ENCODE assay signal across 2 cellular contexts in the genomic region with DNA sequence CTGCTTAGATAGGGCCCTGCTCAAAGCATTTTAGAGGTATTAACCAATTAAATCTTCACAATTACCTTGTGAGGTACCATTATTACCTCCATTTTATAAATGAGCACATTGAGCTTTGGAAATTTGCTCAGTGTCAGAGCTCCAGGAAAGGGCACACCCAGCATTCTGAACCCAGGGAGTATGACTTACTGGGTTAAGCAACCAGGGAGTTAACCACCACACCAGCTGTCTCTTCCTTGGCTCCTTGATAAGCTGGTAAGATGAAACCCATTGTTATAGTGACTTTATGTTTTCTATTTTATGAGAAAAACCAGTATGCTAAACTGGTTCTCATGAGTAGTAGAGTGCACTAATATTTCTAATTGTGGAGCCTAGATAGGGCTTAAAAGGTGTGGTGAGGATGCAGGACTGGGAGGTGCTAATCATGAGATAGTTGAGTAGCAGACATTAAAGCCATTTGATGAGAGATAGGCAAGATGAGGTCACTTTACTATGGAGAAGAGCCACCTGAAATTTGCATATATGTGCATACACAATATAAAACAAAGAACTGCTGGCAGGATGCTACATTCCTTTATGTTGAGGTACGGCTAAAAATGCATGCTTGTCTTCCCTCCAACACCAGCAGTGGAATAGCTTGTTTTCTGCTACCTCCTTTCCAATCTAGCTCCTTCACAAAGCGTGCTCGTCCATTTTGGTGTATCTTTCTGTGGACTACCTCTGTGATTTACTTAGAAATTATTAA.
TF ChIP-seq lines count a peak whose summit lies in the region.

No MANE protein-coding gene starts in this region.

TF ChIP-seq in GM23338, 12 proteins besides CTCF, POLR2A, EP300 and RAD21:
- TF ChIP-seq NANOG (IDR thresholded peaks at IDR 0.05; ENCODE audit: borderline replicate concordance) (no peak), POLR2AphosphoS5 (IDR thresholded peaks at IDR 0.05; ENCODE audit: low read depth) (no peak), ZNF331 (CRISPR knock-in tag; IDR thresholded peaks at IDR 0.05; ENCODE audit: low read depth) (no peak), EZH2phosphoT487 (IDR thresholded peaks at IDR 0.05; ENCODE audit: unreplicated experiment) (no peak), EZH2 (IDR thresholded peaks at IDR 0.05; ENCODE audit: low read depth, unreplicated experiment) (no peak), STAT1 (IDR thresholded peaks at IDR 0.05; ENCODE audit: unreplicated experiment) (no peak), CREB1 (CRISPR knock-in tag; IDR thresholded peaks at IDR 0.05; ENCODE audit: low read depth) (peak; percentile 34; the same call in 1 of the 2 replicates)
- TF ChIP-seq, protein P1, sequence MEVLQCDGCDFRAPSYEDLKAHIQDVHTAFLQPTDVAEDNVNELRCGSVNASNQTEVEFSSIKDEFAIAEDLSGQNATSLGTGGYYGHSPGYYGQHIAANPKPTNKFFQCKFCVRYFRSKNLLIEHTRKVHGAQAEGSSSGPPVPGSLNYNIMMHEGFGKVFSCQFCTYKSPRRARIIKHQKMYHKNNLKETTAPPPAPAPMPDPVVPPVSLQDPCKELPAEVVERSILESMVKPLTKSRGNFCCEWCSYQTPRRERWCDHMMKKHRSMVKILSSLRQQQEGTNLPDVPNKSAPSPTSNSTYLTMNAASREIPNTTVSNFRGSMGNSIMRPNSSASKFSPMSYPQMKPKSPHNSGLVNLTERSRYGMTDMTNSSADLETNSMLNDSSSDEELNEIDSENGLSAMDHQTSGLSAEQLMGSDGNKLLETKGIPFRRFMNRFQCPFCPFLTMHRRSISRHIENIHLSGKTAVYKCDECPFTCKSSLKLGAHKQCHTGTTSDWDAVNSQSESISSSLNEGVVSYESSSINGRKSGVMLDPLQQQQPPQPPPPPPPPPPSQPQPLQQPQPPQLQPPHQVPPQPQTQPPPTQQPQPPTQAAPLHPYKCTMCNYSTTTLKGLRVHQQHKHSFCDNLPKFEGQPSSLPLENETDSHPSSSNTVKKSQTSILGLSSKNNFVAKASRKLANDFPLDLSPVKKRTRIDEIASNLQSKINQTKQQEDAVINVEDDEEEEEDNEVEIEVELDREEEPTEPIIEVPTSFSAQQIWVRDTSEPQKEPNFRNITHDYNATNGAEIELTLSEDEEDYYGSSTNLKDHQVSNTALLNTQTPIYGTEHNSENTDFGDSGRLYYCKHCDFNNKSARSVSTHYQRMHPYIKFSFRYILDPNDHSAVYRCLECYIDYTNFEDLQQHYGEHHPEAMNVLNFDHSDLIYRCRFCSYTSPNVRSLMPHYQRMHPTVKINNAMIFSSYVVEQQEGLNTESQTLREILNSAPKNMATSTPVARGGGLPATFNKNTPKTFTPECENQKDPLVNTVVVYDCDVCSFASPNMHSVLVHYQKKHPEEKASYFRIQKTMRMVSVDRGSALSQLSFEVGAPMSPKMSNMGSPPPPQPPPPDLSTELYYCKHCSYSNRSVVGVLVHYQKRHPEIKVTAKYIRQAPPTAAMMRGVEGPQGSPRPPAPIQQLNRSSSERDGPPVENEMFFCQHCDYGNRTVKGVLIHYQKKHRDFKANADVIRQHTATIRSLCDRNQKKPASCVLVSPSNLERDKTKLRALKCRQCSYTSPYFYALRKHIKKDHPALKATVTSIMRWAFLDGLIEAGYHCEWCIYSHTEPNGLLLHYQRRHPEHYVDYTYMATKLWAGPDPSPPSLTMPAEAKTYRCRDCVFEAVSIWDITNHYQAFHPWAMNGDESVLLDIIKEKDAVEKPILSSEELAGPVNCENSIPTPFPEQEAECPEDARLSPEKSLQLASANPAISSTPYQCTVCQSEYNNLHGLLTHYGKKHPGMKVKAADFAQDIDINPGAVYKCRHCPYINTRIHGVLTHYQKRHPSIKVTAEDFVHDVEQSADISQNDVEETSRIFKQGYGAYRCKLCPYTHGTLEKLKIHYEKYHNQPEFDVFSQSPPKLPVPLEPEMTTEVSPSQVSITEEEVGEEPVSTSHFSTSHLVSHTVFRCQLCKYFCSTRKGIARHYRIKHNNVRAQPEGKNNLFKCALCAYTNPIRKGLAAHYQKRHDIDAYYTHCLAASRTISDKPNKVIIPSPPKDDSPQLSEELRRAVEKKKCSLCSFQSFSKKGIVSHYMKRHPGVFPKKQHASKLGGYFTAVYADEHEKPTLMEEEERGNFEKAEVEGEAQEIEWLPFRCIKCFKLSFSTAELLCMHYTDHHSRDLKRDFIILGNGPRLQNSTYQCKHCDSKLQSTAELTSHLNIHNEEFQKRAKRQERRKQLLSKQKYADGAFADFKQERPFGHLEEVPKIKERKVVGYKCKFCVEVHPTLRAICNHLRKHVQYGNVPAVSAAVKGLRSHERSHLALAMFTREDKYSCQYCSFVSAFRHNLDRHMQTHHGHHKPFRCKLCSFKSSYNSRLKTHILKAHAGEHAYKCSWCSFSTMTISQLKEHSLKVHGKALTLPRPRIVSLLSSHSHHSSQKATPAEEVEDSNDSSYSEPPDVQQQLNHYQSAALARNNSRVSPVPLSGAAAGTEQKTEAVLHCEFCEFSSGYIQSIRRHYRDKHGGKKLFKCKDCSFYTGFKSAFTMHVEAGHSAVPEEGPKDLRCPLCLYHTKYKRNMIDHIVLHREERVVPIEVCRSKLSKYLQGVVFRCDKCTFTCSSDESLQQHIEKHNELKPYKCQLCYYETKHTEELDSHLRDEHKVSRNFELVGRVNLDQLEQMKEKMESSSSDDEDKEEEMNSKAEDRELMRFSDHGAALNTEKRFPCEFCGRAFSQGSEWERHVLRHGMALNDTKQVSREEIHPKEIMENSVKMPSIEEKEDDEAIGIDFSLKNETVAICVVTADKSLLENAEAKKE (CRISPR knock-in tag; IDR thresholded peaks at IDR 0.05) = peak; percentile 8
TF ChIP-seq in GM23338: peak in this region for 2.

TF ChIP-seq in H1, 55 proteins besides CTCF, POLR2A, EP300 and RAD21 (continues in another document):
- TF ChIP-seq YY1 (IDR thresholded peaks at IDR 0.05; ENCODE audit: low read depth, low read length) (0 out of 2 replicates have a peak, but pooled peaks have one; percentile 22), RNF2 (IDR thresholded peaks at IDR 0.05; ENCODE audit: borderline replicate concordance, low read depth, low read length, missing control alignments, poor library complexity, severe bottlenecking) (no peak), SRF (IDR thresholded peaks at IDR 0.05; ENCODE audit: low read depth, low read length) (no peak), HDAC2 (IDR thresholded peaks at IDR 0.05; ENCODE audit: borderline replicate concordance in 1 of 2, low read depth in 2 of 2, low read length in 2 of 2) (no peak), CHD1 (IDR thresholded peaks at IDR 0.05; ENCODE audit: low read depth, low read length) (no peak), SP2 (IDR thresholded peaks at IDR 0.05; ENCODE audit: low read length) (no peak), TAF1 (IDR thresholded peaks at IDR 0.05; ENCODE audit: low read depth, low read length) (no peak), RBBP5 (IDR thresholded peaks at IDR 0.05; ENCODE audit: borderline replicate concordance, low read depth, low read length) (no peak), CEBPB (IDR thresholded peaks at IDR 0.05; ENCODE audit: low read depth, low read length) (no peak), POU5F1 (IDR thresholded peaks at IDR 0.05; ENCODE audit: low read depth, low read length) (peak; percentile 98), MAFK (IDR thresholded peaks at IDR 0.05; ENCODE audit: low read depth, low read length) (no peak), EGR1 (IDR thresholded peaks at IDR 0.05; ENCODE audit: borderline replicate concordance, low read depth, low read length) (no peak), POLR2AphosphoS5 (IDR thresholded peaks at IDR 0.05; ENCODE audit: low read depth, low read length) (peak; percentile 37; the same call in 1 of the 2 replicates), RXRA (IDR thresholded peaks at IDR 0.05; ENCODE audit: insufficient read depth, low read depth, low read length) (no peak), JUN (IDR thresholded peaks at IDR 0.05; ENCODE audit: low read depth, low read length) (peak; percentile 90), CBX8 (IDR thresholded peaks at IDR 0.05; ENCODE audit: borderline replicate concordance, low read depth, low read length) (no peak), EZH2 (IDR thresholded peaks at IDR 0.05; ENCODE audit: low read depth, low read length, severe bottlenecking) (no peak)
- TF ChIP-seq, protein P2, sequence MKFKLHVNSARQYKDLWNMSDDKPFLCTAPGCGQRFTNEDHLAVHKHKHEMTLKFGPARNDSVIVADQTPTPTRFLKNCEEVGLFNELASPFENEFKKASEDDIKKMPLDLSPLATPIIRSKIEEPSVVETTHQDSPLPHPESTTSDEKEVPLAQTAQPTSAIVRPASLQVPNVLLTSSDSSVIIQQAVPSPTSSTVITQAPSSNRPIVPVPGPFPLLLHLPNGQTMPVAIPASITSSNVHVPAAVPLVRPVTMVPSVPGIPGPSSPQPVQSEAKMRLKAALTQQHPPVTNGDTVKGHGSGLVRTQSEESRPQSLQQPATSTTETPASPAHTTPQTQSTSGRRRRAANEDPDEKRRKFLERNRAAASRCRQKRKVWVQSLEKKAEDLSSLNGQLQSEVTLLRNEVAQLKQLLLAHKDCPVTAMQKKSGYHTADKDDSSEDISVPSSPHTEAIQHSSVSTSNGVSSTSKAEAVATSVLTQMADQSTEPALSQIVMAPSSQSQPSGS (IDR thresholded peaks at IDR 0.05; ENCODE audit: low read length) = peak; percentile 97
- TF ChIP-seq, protein P3, sequence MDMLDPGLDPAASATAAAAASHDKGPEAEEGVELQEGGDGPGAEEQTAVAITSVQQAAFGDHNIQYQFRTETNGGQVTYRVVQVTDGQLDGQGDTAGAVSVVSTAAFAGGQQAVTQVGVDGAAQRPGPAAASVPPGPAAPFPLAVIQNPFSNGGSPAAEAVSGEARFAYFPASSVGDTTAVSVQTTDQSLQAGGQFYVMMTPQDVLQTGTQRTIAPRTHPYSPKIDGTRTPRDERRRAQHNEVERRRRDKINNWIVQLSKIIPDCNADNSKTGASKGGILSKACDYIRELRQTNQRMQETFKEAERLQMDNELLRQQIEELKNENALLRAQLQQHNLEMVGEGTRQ (IDR thresholded peaks at IDR 0.05; ENCODE audit: low read length) = no peak
- TF ChIP-seq, protein P4, sequence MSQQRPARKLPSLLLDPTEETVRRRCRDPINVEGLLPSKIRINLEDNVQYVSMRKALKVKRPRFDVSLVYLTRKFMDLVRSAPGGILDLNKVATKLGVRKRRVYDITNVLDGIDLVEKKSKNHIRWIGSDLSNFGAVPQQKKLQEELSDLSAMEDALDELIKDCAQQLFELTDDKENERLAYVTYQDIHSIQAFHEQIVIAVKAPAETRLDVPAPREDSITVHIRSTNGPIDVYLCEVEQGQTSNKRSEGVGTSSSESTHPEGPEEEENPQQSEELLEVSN (IDR thresholded peaks at IDR 0.05) = peak; percentile 84
- TF ChIP-seq, protein P5, sequence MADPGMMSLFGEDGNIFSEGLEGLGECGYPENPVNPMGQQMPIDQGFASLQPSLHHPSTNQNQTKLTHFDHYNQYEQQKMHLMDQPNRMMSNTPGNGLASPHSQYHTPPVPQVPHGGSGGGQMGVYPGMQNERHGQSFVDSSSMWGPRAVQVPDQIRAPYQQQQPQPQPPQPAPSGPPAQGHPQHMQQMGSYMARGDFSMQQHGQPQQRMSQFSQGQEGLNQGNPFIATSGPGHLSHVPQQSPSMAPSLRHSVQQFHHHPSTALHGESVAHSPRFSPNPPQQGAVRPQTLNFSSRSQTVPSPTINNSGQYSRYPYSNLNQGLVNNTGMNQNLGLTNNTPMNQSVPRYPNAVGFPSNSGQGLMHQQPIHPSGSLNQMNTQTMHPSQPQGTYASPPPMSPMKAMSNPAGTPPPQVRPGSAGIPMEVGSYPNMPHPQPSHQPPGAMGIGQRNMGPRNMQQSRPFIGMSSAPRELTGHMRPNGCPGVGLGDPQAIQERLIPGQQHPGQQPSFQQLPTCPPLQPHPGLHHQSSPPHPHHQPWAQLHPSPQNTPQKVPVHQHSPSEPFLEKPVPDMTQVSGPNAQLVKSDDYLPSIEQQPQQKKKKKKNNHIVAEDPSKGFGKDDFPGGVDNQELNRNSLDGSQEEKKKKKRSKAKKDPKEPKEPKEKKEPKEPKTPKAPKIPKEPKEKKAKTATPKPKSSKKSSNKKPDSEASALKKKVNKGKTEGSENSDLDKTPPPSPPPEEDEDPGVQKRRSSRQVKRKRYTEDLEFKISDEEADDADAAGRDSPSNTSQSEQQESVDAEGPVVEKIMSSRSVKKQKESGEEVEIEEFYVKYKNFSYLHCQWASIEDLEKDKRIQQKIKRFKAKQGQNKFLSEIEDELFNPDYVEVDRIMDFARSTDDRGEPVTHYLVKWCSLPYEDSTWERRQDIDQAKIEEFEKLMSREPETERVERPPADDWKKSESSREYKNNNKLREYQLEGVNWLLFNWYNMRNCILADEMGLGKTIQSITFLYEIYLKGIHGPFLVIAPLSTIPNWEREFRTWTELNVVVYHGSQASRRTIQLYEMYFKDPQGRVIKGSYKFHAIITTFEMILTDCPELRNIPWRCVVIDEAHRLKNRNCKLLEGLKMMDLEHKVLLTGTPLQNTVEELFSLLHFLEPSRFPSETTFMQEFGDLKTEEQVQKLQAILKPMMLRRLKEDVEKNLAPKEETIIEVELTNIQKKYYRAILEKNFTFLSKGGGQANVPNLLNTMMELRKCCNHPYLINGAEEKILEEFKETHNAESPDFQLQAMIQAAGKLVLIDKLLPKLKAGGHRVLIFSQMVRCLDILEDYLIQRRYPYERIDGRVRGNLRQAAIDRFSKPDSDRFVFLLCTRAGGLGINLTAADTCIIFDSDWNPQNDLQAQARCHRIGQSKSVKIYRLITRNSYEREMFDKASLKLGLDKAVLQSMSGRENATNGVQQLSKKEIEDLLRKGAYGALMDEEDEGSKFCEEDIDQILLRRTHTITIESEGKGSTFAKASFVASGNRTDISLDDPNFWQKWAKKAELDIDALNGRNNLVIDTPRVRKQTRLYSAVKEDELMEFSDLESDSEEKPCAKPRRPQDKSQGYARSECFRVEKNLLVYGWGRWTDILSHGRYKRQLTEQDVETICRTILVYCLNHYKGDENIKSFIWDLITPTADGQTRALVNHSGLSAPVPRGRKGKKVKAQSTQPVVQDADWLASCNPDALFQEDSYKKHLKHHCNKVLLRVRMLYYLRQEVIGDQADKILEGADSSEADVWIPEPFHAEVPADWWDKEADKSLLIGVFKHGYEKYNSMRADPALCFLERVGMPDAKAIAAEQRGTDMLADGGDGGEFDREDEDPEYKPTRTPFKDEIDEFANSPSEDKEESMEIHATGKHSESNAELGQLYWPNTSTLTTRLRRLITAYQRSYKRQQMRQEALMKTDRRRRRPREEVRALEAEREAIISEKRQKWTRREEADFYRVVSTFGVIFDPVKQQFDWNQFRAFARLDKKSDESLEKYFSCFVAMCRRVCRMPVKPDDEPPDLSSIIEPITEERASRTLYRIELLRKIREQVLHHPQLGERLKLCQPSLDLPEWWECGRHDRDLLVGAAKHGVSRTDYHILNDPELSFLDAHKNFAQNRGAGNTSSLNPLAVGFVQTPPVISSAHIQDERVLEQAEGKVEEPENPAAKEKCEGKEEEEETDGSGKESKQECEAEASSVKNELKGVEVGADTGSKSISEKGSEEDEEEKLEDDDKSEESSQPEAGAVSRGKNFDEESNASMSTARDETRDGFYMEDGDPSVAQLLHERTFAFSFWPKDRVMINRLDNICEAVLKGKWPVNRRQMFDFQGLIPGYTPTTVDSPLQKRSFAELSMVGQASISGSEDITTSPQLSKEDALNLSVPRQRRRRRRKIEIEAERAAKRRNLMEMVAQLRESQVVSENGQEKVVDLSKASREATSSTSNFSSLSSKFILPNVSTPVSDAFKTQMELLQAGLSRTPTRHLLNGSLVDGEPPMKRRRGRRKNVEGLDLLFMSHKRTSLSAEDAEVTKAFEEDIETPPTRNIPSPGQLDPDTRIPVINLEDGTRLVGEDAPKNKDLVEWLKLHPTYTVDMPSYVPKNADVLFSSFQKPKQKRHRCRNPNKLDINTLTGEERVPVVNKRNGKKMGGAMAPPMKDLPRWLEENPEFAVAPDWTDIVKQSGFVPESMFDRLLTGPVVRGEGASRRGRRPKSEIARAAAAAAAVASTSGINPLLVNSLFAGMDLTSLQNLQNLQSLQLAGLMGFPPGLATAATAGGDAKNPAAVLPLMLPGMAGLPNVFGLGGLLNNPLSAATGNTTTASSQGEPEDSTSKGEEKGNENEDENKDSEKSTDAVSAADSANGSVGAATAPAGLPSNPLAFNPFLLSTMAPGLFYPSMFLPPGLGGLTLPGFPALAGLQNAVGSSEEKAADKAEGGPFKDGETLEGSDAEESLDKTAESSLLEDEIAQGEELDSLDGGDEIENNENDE (IDR thresholded peaks at IDR 0.05; ENCODE audit: insufficient replicate concordance, low read length) = no peak
- TF ChIP-seq, protein P6, sequence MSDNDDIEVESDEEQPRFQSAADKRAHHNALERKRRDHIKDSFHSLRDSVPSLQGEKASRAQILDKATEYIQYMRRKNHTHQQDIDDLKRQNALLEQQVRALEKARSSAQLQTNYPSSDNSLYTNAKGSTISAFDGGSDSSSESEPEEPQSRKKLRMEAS (IDR thresholded peaks at IDR 0.05) = peak; percentile 68
